8 cellular contexts compared by ENCODE assay signal in genomic region chr11:65501005-65501529, GRCh38. TPM values are rescaled to one million over a fixed set of nuclear protein-coding genes. Genes with fewer than 3 reads are reported as not detected.
DNase-seq lines count a peak whose midpoint lies in the region; FAIRE-seq and TF ChIP-seq lines count a peak whose summit lies in the region.

No MANE protein-coding gene starts in this region.

- FAIRE-seq in HTR-8/SVneo (lab: Jason Lieb, UNC), result no peak

- H3K27me3 ChIP-seq in BE2C (0 out of 2 replicates have a peak, but pooled peaks cover 6% of the 10 kb centered on the region), mucosa of rectum (ENCODE audit: control insufficient read depth in 2 of 2, insufficient read depth in 2 of 2, low read length in 2 of 2) (no peaks in the 10 kb centered on the region)

- H3K36me3 ChIP-seq in BE2C, result peaks cover 69% of the 10 kb centered on the region
- H3K36me3 ChIP-seq in mucosa of rectum (ENCODE audit: control insufficient read depth in 2 of 2, insufficient read depth in 2 of 2, low read length in 2 of 2), result peaks cover 55 to 59% of the 10 kb centered on the region in 2 donors

- DNase-seq in BE2C (no peak), cerebellar cortex (ENCODE audit: low spot score) (peak; percentile 24), KG1 (lab: John Stamatoyannopoulos, UW) (no peak), DMS 273 (lab: John Stamatoyannopoulos, UW; ENCODE audit: unreplicated experiment) (no peak), Ammon's horn (ENCODE audit: low spot score) (no peak), HTR-8/SVneo (ENCODE audit: insufficient read length, low spot score) (no peak)
- no peak for DNase-seq in Jurkat, Clone E6-1 (ENCODE audit: low read depth, low spot score)

- H3K27ac ChIP-seq in mucosa of rectum (ENCODE audit: low read depth in 2 of 2, low read length in 2 of 2), result peak overlapping the region; percentile 100

- TF ChIP-seq CTCF in BE2C (IDR thresholded peaks at IDR 0.05; ENCODE audit: low read depth, low read length), result no peak

- H3K9me3 ChIP-seq in BE2C, result no peaks in the 10 kb centered on the region
- H3K9me3 ChIP-seq in mucosa of rectum (ENCODE audit: control insufficient read depth in 2 of 2, low read length in 2 of 2), result peaks cover 0 to 2% of the 10 kb centered on the region in 2 donors

- peak overlapping the region; percentile 98 to 100 for H3K9ac ChIP-seq in mucosa of rectum (ENCODE audit: low read depth in 1 of 2, low read length in 2 of 2)

- H3K4me3 ChIP-seq in BE2C (ENCODE audit: low read depth, low read length) (peak overlapping the region; percentile 96), mucosa of rectum (ENCODE audit: low read length in 2 of 2) (peak overlapping the region; percentile 97 to 100)
- peak overlapping the region; percentile 75 for H3K4me3 ChIP-seq in Jurkat, Clone E6-1 (ENCODE audit: low read length)

- H3K4me1 ChIP-seq in BE2C (no peaks in the 10 kb centered on the region), mucosa of rectum (ENCODE audit: control insufficient read depth in 2 of 2, insufficient read depth in 2 of 2, low read length in 2 of 2) (peaks cover 28 to 34% of the 10 kb centered on the region in 2 donors)

RNA-seq across cellular contexts. Expression of gene MALAT1, which starts 2.2 kb away (rescaled TPM):
- 273 TPM for polyA plus RNA-seq in BE2C (2012; ENCODE audit: insufficient read depth, insufficient read length, low read depth)
- polyA plus RNA-seq in Jurkat, Clone E6-1 (2012; ENCODE audit: insufficient read depth, insufficient read length), result 69.1 TPM

RNA-seq across cellular contexts. Expression of gene SCYL1, which starts 23.8 kb away (rescaled TPM):
- polyA plus RNA-seq in BE2C (2012; ENCODE audit: insufficient read depth, insufficient read length, low read depth), result 66.9 TPM
- 69.4 TPM for polyA plus RNA-seq in Jurkat, Clone E6-1 (2012; ENCODE audit: insufficient read depth, insufficient read length)

RNA-seq across cellular contexts. Expression of gene LTBP3, which starts 57.1 kb away (rescaled TPM):
- 99.8 TPM for polyA plus RNA-seq in BE2C (2012; ENCODE audit: insufficient read depth, insufficient read length, low read depth)
- polyA plus RNA-seq in Jurkat, Clone E6-1 (2012; ENCODE audit: insufficient read depth, insufficient read length), result 12.2 TPM
